8 cellular contexts compared by ENCODE assay signal in genomic region chr17:59619313-59620063, GRCh38.
DNase-seq lines count a peak whose midpoint lies in the region; ATAC-seq lines count a peak whose summit lies in the region.

Gene CLTC, plus strand, starts transcription at chr17:59619895. Its CDS starts 237 bp downstream, at chr17:59620132.

- peak within 1 kb of the TSS; percentile 99 for H3K27ac ChIP-seq in cingulate gyrus (ENCODE audit: low read depth, low read length)

- DNase-seq in Ammon's horn (ENCODE audit: low spot score), result peak; percentile 97
- DNase-seq in GM19238 (ENCODE audit: insufficient read length, low spot score), result peak; percentile 68
- peak; percentile 97 for DNase-seq in NCI-H524 (lab: John Stamatoyannopoulos, UW)
- peak; percentile 87 to 96 for DNase-seq in activated CD4-positive, alpha-beta T cell treated with anti-CD3 and anti-CD28 coated beads for 4 hours
- peak; percentile 95 for DNase-seq in kidney glomerular epithelial cell (lab: John Stamatoyannopoulos, UW)
- DNase-seq in stimulated activated CD4-positive, alpha-beta T cell treated with anti-CD3 and anti-CD28 coated beads, Interleukin-1b, Interleukin-23, amount 100 ng/mL, for 1 hour (ENCODE audit: low read depth in 2 of 2), result peak; percentile 71 to 73

- ATAC-seq in HG03442 (IDR thresholded peaks at IDR 0.05; ENCODE audit: unreplicated experiment), result peak; percentile 79

Comparison
In these comparisons a context has a peak if more than half of its experiments do, and no peak if none do; other contexts are left out.
1. Peak in every context shown above with its lines: DNase-seq, ATAC-seq and H3K27ac ChIP-seq.